In genomic region chr3:123104550-123104949, GRCh38 we compare ENCODE assay signal across 9 cellular contexts. TPM values are rescaled to one million over a fixed set of nuclear protein-coding genes. Genes with fewer than 3 reads are reported as not detected.
DNase-seq lines count a peak whose midpoint lies in the region; ATAC-seq lines count a peak whose summit lies in the region.
"Had no signal": no experiment of that assay in that cellular context is flagged by ENCODE, and none has a peak within 500 bp of the region (broad histone marks: within the 10 kb centered on the region; RNA-seq: fewer than 3 reads in every experiment).

No MANE protein-coding gene starts in this region.

- DNase-seq in ACHN (peak; percentile 16), H4 (ENCODE audit: low spot score) (peak; percentile 42), amniotic stem cell (lab: John Stamatoyannopoulos, UW) (peak; percentile 45), kidney tubule cell (ENCODE audit: low spot score) (peak; percentile 67), COR-L47 (lab: John Stamatoyannopoulos, UW) (no peak)
- DNase-seq in stimulated activated CD4-positive, alpha-beta T cell treated with anti-CD3 and anti-CD28 coated beads, Interleukin-2, amount 100 ng/mL, for 24 hours: no peak
- DNase-seq: effector CD8-positive, alpha-beta T cell had no signal

- in situ Hi-C loops in ACHN (cut with HindIII; ENCODE audit: low pct_ligation_motif_present, low pct_unique_long_range_greater_than_20kb, low sequenced_read_pairs): no loop called here

- no peak for ATAC-seq in GM18858 (IDR thresholded peaks at IDR 0.05; ENCODE audit: unreplicated experiment)
- no peak for ATAC-seq in HG03139 (IDR thresholded peaks at IDR 0.05; ENCODE audit: unreplicated experiment)

RNA-seq across cellular contexts. Expression of gene PDIA5, which starts 37.7 kb away (rescaled TPM):
- total RNA-seq in H4 (2014; rRNA removed; shearing (Covaris generic)): 18.2 and 18.3 TPM in 2 replicates

Comparison
In these comparisons a context has a peak if more than half of its experiments do, and no peak if none do; other contexts are left out.
1. DNase-seq: peak in ACHN (single experiment), H4 (single experiment), amniotic stem cell (single experiment) and kidney tubule cell (single experiment); none in stimulated activated CD4-positive, alpha-beta T cell treated with anti-CD3 and anti-CD28 coated beads, Interleukin-2, amount 100 ng/mL, for 24 hours (0 of 2) and COR-L47 (single experiment).